ENCODE assay signal across 8 cellular contexts in the genomic region with DNA sequence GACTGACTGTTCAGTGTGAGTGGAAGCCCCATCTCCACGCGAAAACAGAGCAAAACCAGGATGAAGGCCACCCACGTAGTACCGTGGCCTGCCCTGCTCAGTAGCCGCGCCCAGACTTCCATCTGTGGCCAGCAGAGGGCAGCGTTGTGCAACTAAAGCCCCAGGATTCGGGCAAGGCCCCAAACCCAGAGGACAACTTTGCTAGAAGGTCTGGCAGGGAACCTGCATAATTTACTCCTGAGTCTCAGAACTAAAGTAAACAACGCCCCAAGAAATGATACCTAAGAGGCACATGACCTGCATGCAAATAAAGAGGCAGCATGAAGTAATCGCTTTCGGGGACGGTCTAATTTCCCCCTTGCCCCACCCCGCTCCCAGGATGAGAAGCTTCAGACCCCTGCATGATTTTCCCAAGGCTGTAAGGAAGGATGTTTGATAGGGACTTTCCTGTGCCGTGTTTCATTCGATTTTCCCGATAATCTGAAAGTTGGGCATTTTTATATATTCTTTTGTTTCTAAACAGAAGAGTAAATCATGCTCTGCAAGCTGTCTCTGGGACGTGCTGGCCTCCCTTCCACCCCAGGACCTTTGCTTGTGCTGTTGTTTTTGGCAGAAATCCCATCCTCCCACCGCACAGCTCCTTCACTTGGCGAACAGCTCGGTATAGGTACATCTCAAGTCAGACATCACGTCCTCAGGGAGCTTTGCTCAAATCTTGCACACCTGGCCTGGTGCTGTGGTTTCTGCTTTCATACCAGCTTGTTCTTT. TPM values are rescaled to one million over a fixed set of nuclear protein-coding genes. Genes with fewer than 3 reads are reported as not detected.
DNase-seq lines count a peak whose midpoint lies in the region; ATAC-seq and TF ChIP-seq lines count a peak whose summit lies in the region.

No MANE protein-coding gene starts in this region.

- CTCF ChIA-PET in CD8-positive, alpha-beta T cell (lab: Charles Lee), result interaction anchor here (0.6 to 3.5 kb wide), 15 partner anchors 8 to 347 kb away, joined by 3 to 27 read pairs (median 5); no protein-coding TSS in a partner anchor
- CTCF ChIA-PET in T-cell (lab: Charles Lee), result interaction anchor here (0.7 to 1.7 kb wide), 2 partner anchors 54 to 240 kb away, joined by 3 to 4 read pairs; no protein-coding TSS in a partner anchor

- POLR2A ChIA-PET in CD8-positive, alpha-beta T cell (lab: Charles Lee), result no interaction called here
- POLR2A ChIA-PET in T-cell (lab: Charles Lee), result no interaction called here

- intact Hi-C loops in CD8-positive, alpha-beta T cell (cut with DNase I, micrococcal nuclease), result loop anchor here (1.0 to 5.0 kb wide), 3 partner anchors 101 to 361 kb away; partner anchors contain the start of gene TAF1C (in 1 of the 2)
- intact Hi-C loops in adrenal gland (cut with DNase I), result loop anchor here (5.0 to 10.0 kb wide), 2 partner anchors 56 to 238 kb away; no protein-coding TSS in a partner anchor
- intact Hi-C loops in left ventricle myocardium superior (cut with micrococcal nuclease), result no loop called here

- no peaks in the 10 kb centered on the region for H3K9me3 ChIP-seq in CD8-positive, alpha-beta T cell (ENCODE audit: low read length)
- no peaks in the 10 kb centered on the region for H3K9me3 ChIP-seq in adrenal gland (replicated peaks in 1 of 3)

- peak; percentile 60 to 88 (median 73) for DNase-seq in CD8-positive, alpha-beta T cell
- DNase-seq in LNCaP clone FGC (ENCODE audit: low read depth), result peak; percentile 54
- DNase-seq in T-cell, result peak; percentile 42 to 82 (median 68)
- DNase-seq in adrenal gland, result peak; percentile 71 to 95 (median 85)
- DNase-seq in left ventricle myocardium superior, result peak; percentile 91
- no peak for DNase-seq in retinal pigment epithelial cell (ENCODE audit: low read depth)

- peak; percentile 97 for ATAC-seq in CD8-positive, alpha-beta T cell
- ATAC-seq in GM21360 (IDR thresholded peaks at IDR 0.05; ENCODE audit: unreplicated experiment) (peak; percentile 77), T-cell (replicated peaks in 1 of 4) (peak; percentile 88 to 96 (median 96)), left ventricle myocardium superior (peak; percentile 93), GM18858 (IDR thresholded peaks at IDR 0.05; ENCODE audit: unreplicated experiment) (no peak)

- no peak overlapping the region for H3K27ac Mint-ChIP-seq in CD8-positive, alpha-beta T cell
- no peak overlapping the region for H3K27ac Mint-ChIP-seq in T-cell

- H3K36me3 Mint-ChIP-seq in CD8-positive, alpha-beta T cell, result no peaks in the 10 kb centered on the region
- H3K36me3 Mint-ChIP-seq in T-cell, result no peaks in the 10 kb centered on the region

- H3K36me3 ChIP-seq in CD8-positive, alpha-beta T cell (ENCODE audit: insufficient read depth, low read length), result no peaks in the 10 kb centered on the region
- H3K36me3 ChIP-seq in adrenal gland (replicated peaks in 1 of 2), result no peaks in the 10 kb centered on the region

- peaks cover 4% of the 10 kb centered on the region for H3K4me1 Mint-ChIP-seq in CD8-positive, alpha-beta T cell (ENCODE audit: low read depth)
- peaks cover 0 to 6% (median 4%) of the 10 kb centered on the region in 3 donors for H3K4me1 Mint-ChIP-seq in T-cell

- no peak overlapping the region for H3K4me3 ChIP-seq in CD8-positive, alpha-beta T cell (ENCODE audit: low read depth, low read length)
- H3K4me3 ChIP-seq in LNCaP clone FGC (ENCODE audit: low read depth, low read length) (no peak overlapping the region), adrenal gland (no peak overlapping the region), retinal pigment epithelial cell (ENCODE audit: low read length) (no peak overlapping the region)

- no peak overlapping the region for H3K27ac ChIP-seq in CD8-positive, alpha-beta T cell (ENCODE audit: low read depth, low read length)
- no peak overlapping the region for H3K27ac ChIP-seq in adrenal gland

- H3K4me3 Mint-ChIP-seq in CD8-positive, alpha-beta T cell, result no peak overlapping the region
- H3K4me3 Mint-ChIP-seq in T-cell, result no peak overlapping the region

- H3K27me3 Mint-ChIP-seq in CD8-positive, alpha-beta T cell (ENCODE audit: low read depth), result peaks cover 6% of the 10 kb centered on the region
- H3K27me3 Mint-ChIP-seq in T-cell, result peaks cover 0 to 9% of the 10 kb centered on the region in 2 donors

- H3K27me3 ChIP-seq in CD8-positive, alpha-beta T cell (ENCODE audit: insufficient read depth, low read length), result no peaks in the 10 kb centered on the region
- no peaks in the 10 kb centered on the region for H3K27me3 ChIP-seq in adrenal gland

- H3K9me3 Mint-ChIP-seq in CD8-positive, alpha-beta T cell, result no peaks in the 10 kb centered on the region
- H3K9me3 Mint-ChIP-seq in T-cell, result no peaks in the 10 kb centered on the region

- WGBS in adrenal gland, 4 donors, result 35 to 41% (median 38%) methylated on average over 21 of the region's 21 CpGs

- peak; percentile 87 for TF ChIP-seq CTCF in CD8-positive, alpha-beta T cell (IDR thresholded peaks at IDR 0.05)
- TF ChIP-seq CTCF in LNCaP clone FGC (IDR thresholded peaks at IDR 0.05; ENCODE audit: control insufficient read depth, extremely low read depth, insufficient read depth), result peak; percentile 89
- TF ChIP-seq CTCF in adrenal gland (IDR thresholded peaks at IDR 0.05), result peak; percentile 81 to 96 (median 91)
- TF ChIP-seq CTCF in retinal pigment epithelial cell (conservative IDR thresholded peaks at IDR 0.05; ENCODE audit: low read depth, low read length), result peak; percentile 93

- TF ChIP-seq POLR2A in adrenal gland (IDR thresholded peaks at IDR 0.05), result no peak

- no peaks in the 10 kb centered on the region for H3K4me1 ChIP-seq in CD8-positive, alpha-beta T cell (ENCODE audit: insufficient read depth, low read length)
- no peaks in the 10 kb centered on the region for H3K4me1 ChIP-seq in adrenal gland (replicated peaks in 1 of 2)

RNA-seq across cellular contexts. Expression of gene HSBP1, which starts 18.6 kb away (rescaled TPM):
- total RNA-seq in CD8-positive, alpha-beta T cell, result 10 to 100 TPM; 17.5 to 24.1 TPM
- total RNA-seq in T-cell (10 to 100 TPM; 17.7 to 33.3 (median 30.0) TPM), adrenal gland (100 to 1,000 TPM in 4 of 8 donors, 10 to 100 TPM in 4; 11.0 to 173 (median 93.4) TPM), left ventricle myocardium superior (176 TPM)
- 100 to 1,000 TPM in 1 of 3 donors, 10 to 100 TPM in 2; 37.7 to 204 (median 79.4) TPM for polyA plus RNA-seq in adrenal gland
